10 cellular contexts compared by ENCODE assay signal in the genomic region with DNA sequence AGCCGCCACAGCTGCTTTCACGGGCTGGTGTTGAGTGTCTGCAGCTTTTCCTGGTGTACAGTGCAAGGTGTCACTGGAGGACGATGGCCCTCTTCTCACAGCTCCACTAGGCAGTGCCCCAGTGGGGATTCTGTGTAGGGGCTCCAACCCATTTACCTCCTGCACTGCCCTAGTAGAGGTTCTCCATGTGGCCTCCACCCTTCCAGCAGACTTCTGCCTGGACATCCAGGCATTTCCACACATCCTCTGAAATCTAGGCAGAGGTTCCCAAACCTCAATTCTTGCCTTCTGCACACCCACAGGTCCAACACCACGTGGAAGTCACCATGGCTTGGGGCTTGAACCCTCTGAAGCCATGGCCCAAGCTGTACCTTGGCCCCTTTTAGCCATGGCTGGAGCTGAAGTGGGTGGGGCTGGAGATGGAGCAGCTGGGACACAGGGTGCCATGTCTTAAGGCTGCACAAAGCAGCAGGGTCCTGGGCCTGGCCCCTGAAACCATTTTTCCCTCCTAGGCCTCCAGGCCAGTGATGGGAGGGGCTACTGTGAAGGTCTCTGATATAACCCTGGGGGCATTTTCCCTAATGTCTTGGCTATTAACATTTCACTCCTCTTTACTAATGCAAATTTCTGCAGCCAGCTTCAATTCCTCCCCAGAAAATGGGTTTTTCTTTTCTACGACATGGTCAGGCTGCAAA.
"Had no signal": no experiment of that assay in that cellular context is flagged by ENCODE, and none has a peak within 500 bp of the region (broad histone marks: within the 10 kb centered on the region; RNA-seq: fewer than 3 reads in every experiment).

No MANE protein-coding gene starts in this region.

- DNase-seq: H9, HCEC 1CT, HFFc6, KBM-7 had no signal

- H3K4me1 Mint-ChIP-seq: IgD-negative memory B cell had no signal

- H2AFZ ChIP-seq: GM23338 had no signal

- ATAC-seq: GM23338, HepG2 had no signal

- H3K4me3 Mint-ChIP-seq: GM23338, H9, HFFc6, IgD-negative memory B cell had no signal

- H3K4me3 ChIP-seq: GM23338 had no signal

- FAIRE-seq: H1, H54, HepG2 had no signal

- H3K4me2 ChIP-seq: GM23338 had no signal

- H3K27ac Mint-ChIP-seq: GM23338, H9, HFFc6, IgD-negative memory B cell had no signal

- H3K27ac ChIP-seq: HL-60 had no signal
